Comparison of ENCODE assay signal across 13 cellular contexts in genomic region chr10:60781678-60782077, GRCh38. TPM values are rescaled to one million over a fixed set of nuclear protein-coding genes. Genes with fewer than 3 reads are reported as not detected.
DNase-seq lines count a peak whose midpoint lies in the region; ATAC-seq and TF ChIP-seq lines count a peak whose summit lies in the region.
"Had no signal": no experiment of that assay in that cellular context is flagged by ENCODE, and none has a peak within 500 bp of the region (broad histone marks: within the 10 kb centered on the region; RNA-seq: fewer than 3 reads in every experiment).

No MANE protein-coding gene starts in this region.

- no peaks in the 10 kb centered on the region for H3K9me2 ChIP-seq in SU-DHL-6 (replicated peaks; ENCODE audit: insufficient read depth, low read length)

- no peak for TF ChIP-seq POLR2A in lower leg skin (IDR thresholded peaks at IDR 0.05)

- H3K4me2 ChIP-seq in SU-DHL-6 (ENCODE audit: low read depth, low read length, poor library complexity, severe bottlenecking) (peak overlapping the region; percentile 98), fibroblast of lung (ENCODE audit: extremely low read depth, insufficient read depth, low read length) (peak overlapping the region; percentile 62)

- peaks cover 36% of the 10 kb centered on the region for H3K4me1 ChIP-seq in A673 (ENCODE audit: insufficient read depth, low read length, poor library complexity, severe bottlenecking)
- H3K4me1 ChIP-seq in fibroblast of lung (ENCODE audit: control insufficient read depth, extremely low read depth, insufficient read depth, low read length) = peaks cover 9% of the 10 kb centered on the region

- H3K4me3 ChIP-seq in A673 (ENCODE audit: low read depth, low read length, poor library complexity, severe bottlenecking) (peak overlapping the region; percentile 86), GM08714 (ENCODE audit: low read length) (peak overlapping the region; percentile 51), SU-DHL-6 (ENCODE audit: insufficient read depth, low read length, poor library complexity, severe bottlenecking) (no peak overlapping the region), fibroblast of lung (replicated peaks in 1 of 4; ENCODE audit: control extremely low read depth in 1 of 4, insufficient read depth in 1 of 4, low read depth in 3 of 4, low read length in 4 of 4) (peak overlapping the region in 1 of 4 experiments; percentile 24), lower leg skin (ENCODE audit: low read depth, poor library complexity, severe bottlenecking) (no peak overlapping the region)
- H3K4me3 ChIP-seq: dorsolateral prefrontal cortex, upper lobe of left lung had no signal

- H3K27me3 ChIP-seq in A673 (replicated peaks; ENCODE audit: insufficient read depth, low read depth, low read length, poor library complexity) (no peaks in the 10 kb centered on the region), SU-DHL-6 (ENCODE audit: low read length) (no peaks in the 10 kb centered on the region), fibroblast of lung (ENCODE audit: control insufficient read depth, insufficient read depth, low read length) (no peaks in the 10 kb centered on the region)
- H3K27me3 ChIP-seq: upper lobe of left lung had no signal

- TF ChIP-seq CTCF in A673 (conservative IDR thresholded peaks at IDR 0.05; ENCODE audit: low read depth, low read length) (no peak), SU-DHL-6 (IDR thresholded peaks at IDR 0.05; ENCODE audit: insufficient read depth, low read length, poor library complexity, severe bottlenecking) (no peak), fibroblast of lung (conservative IDR thresholded peaks at IDR 0.05 in 1 of 2, IDR thresholded peaks at IDR 0.05 in 1 of 2; ENCODE audit: low read depth in 1 of 2, low read length in 2 of 2) (no peak), lower leg skin (IDR thresholded peaks at IDR 0.05) (no peak)

- 0 out of 2 replicates have a peak overlapping the region, but pooled peaks have one; percentile 3 for H3K9ac ChIP-seq in SU-DHL-6 (ENCODE audit: low read length)
- H3K9ac ChIP-seq in fibroblast of lung (ENCODE audit: insufficient read depth, low read length) = no peak overlapping the region

- ATAC-seq in GM18502 (IDR thresholded peaks at IDR 0.05; ENCODE audit: poor library complexity, unreplicated experiment) = no peak

- H3K27ac ChIP-seq in A673 (ENCODE audit: low read depth, low read length, poor library complexity, severe bottlenecking) = no peak overlapping the region
- no peak overlapping the region for H3K27ac ChIP-seq in SU-DHL-6 (ENCODE audit: low read depth, low read length)
- no peak overlapping the region for H3K27ac ChIP-seq in fibroblast of lung (ENCODE audit: insufficient read depth, low read length)
- H3K27ac ChIP-seq: dorsolateral prefrontal cortex, upper lobe of left lung had no signal

- H2AFZ ChIP-seq in SU-DHL-6 (ENCODE audit: low read depth, low read length, severe bottlenecking) (no peak overlapping the region), fibroblast of lung (ENCODE audit: low read length) (peak overlapping the region; percentile 80)

- peaks cover 63% of the 10 kb centered on the region for H4K20me1 ChIP-seq in SU-DHL-6 (ENCODE audit: low read depth, low read length)
- H4K20me1 ChIP-seq in fibroblast of lung (ENCODE audit: control insufficient read depth, extremely low read depth, insufficient read depth, low read length) = no peaks in the 10 kb centered on the region

- intact Hi-C loops in A673 (cut with micrococcal nuclease; ENCODE audit: unreplicated experiment) (no loop called here), lower leg skin (cut with DNase I; ENCODE audit: low total_unique reads) (no loop called here)

- CTCF ChIA-PET in A673 (lab: Charles Lee) = no interaction called here

- DNase-seq in A673 (ENCODE audit: low spot score) = no peak
- peak in 1 of 2 donors; percentile 36 for DNase-seq in fibroblast of lung (ENCODE audit: low read depth in 2 of 2)
- DNase-seq in 8988T = no peak
- DNase-seq in activated gamma-delta T cell treated with Interleukin-2 at 50 U/mL for 16 hours = no peak
- DNase-seq in lower leg skin (ENCODE audit: low spot score in 2 of 2) = no peak
- DNase-seq: DMS79 treated with DMSO at 0.1 percent for 48 hours, dorsolateral prefrontal cortex, NCI-H187, SIG-M5, upper lobe of left lung had no signal

- H3K79me2 ChIP-seq in SU-DHL-6 (ENCODE audit: insufficient read depth, low read length) (peaks cover 84% of the 10 kb centered on the region), fibroblast of lung (ENCODE audit: control insufficient read depth, insufficient read depth, low read length) (peaks cover 83% of the 10 kb centered on the region)

- BruUV-seq in A673 (replicated peaks; lab: Mats Ljungman, UMichigan) = no TSS peak

- H3F3A ChIP-seq in SU-DHL-6 (ENCODE audit: insufficient read depth) = peaks cover 24% of the 10 kb centered on the region; the same call in 1 of the 2 replicates

- peaks cover 65% of the 10 kb centered on the region for H3K36me3 ChIP-seq in A673 (ENCODE audit: insufficient read depth, low read length, poor library complexity, severe bottlenecking)
- H3K36me3 ChIP-seq in SU-DHL-6 (ENCODE audit: low read length) = peaks cover 78% of the 10 kb centered on the region
- H3K36me3 ChIP-seq in fibroblast of lung (ENCODE audit: control insufficient read depth, insufficient read depth, low read length) = no peaks in the 10 kb centered on the region
- H3K36me3 ChIP-seq: upper lobe of left lung had no signal

- H3K9me3 ChIP-seq in A673 (ENCODE audit: low read depth, low read length, poor library complexity, severe bottlenecking) = no peaks in the 10 kb centered on the region
- no peaks in the 10 kb centered on the region for H3K9me3 ChIP-seq in SU-DHL-6 (ENCODE audit: insufficient read depth, low read length)
- H3K9me3 ChIP-seq in fibroblast of lung (ENCODE audit: control insufficient read depth, insufficient read depth, low read depth, low read length) = no peaks in the 10 kb centered on the region
- H3K9me3 ChIP-seq: upper lobe of left lung had no signal

- POLR2A ChIA-PET in A673 (lab: Charles Lee; ENCODE audit: low non-redundant PET) = no interaction called here

RNA-seq across cellular contexts. Expression of gene CDK1, which starts 3.4 kb away (rescaled TPM):
- 153 and 168 TPM in 2 replicates for total RNA-seq in A673 (2021)
- total RNA-seq in fibroblast of lung = 4.4 and 13.9 TPM in 2 replicates
- 14.8 and 42.4 TPM in 2 replicates for polyA plus RNA-seq in fibroblast of lung
- polyA plus RNA-seq in fibroblast of lung (2012) = 9.3 and 31.6 TPM in 2 replicates
- 2.1 TPM in 1 of 2 replicates, not detected in the other for polyA minus RNA-seq in fibroblast of lung (ENCODE audit: low replicate concordance)
- 1 to 10 TPM; 5.1 to 8.4 (median 6.5) TPM for total RNA-seq in lower leg skin

Comparison
In these comparisons a context has a peak if more than half of its experiments do, and no peak if none do; other contexts are left out.
1. H3K4me3 ChIP-seq: peak in A673 (single experiment) and GM08714 (single experiment); none in SU-DHL-6 (single experiment) and lower leg skin (single experiment).
2. RNA of gene CDK1, which starts 3.4 kb away (total RNA-seq): 153 to 168 TPM in A673; 4.4 to 13.9 TPM in fibroblast of lung and 5.1 to 8.4 TPM in lower leg skin; every median in the first group is over 10 times any median in the second.